ENCODE assay signal across 30 cellular contexts in the genomic region with DNA sequence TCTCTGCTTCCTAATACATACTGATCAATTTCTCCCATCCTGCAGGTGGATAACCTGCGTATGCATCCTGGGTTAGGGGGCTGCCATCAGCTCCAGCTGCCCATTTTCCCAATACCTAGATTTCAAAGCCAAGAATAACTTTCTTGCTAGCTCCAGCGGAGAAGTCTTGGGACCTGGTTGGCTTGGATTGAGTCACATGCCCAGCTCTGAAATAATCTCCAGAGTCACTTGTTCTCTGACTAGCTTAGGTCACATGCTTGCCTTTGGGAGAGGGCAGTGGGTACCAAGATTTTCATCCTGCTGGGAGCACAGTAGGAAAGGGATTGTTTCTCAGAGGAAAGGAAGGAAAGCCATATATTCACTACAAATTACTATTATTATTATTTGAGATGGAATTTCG.
"Had no signal": no experiment of that assay in that cellular context is flagged by ENCODE, and none has a peak within 500 bp of the region (broad histone marks: within the 10 kb centered on the region; RNA-seq: fewer than 3 reads in every experiment).

No MANE protein-coding gene starts in this region.

- H3K27ac ChIP-seq: adrenal gland, ascending aorta, brain microvascular endothelial cell, breast epithelium, VCaP had no signal

- H3K4me1 Mint-ChIP-seq: activated T-helper 17 cell treated with anti-CD3 and anti-CD28 coated beads, Interleukin-2, amount 50 U/mL, for 72 hours had no signal

- H3K27ac Mint-ChIP-seq: activated B cell treated with CpG ODN at 0.5 μM for 24 hours; activated CD4-positive, alpha-beta memory T cell treated with anti-CD3 and anti-CD28 coated beads for 36 hours; activated CD4-positive, alpha-beta T cell treated with anti-CD3 and anti-CD28 coated beads, Interleukin-2, amount 10 ng/mL, durations not matched to agents 24 days and 14 days; activated CD8-positive, alpha-beta T cell treated with anti-CD3 and anti-CD28 coated beads for 36 hours; activated naive CD4-positive, alpha-beta T cell treated with anti-CD3 and anti-CD28 coated beads for 36 hours; activated naive CD4-positive, alpha-beta T cell treated with anti-CD3 and anti-CD28 coated beads, Interleukin-2, amount 50 U/mL, for 72 hours; activated naive CD8-positive, alpha-beta T cell treated with anti-CD3 and anti-CD28 coated beads for 36 hours; activated T-cell treated with anti-CD3 and anti-CD28 coated beads, Interleukin-2, amount 50 U/mL, for 72 hours; activated T-helper 1 cell treated with anti-CD3 and anti-CD28 coated beads, Interleukin-12 subunit alpha, Interleukin-12 subunit beta, Interleukin-2, Interleukin-4 antibody, amounts not matched to agents 30 ng/mL and 10 ng/mL and 1 ng/mL, durations not matched to agents 14 hours and 24 hours and 36 hours; activated T-helper 17 cell treated with anti-CD3 and anti-CD28 coated beads, Interleukin-2, amount 50 U/mL, for 72 hours; T-helper 17 cell had no signal

- H3K27me3 ChIP-seq: ascending aorta, brain microvascular endothelial cell, breast epithelium had no signal

- H3K9me3 Mint-ChIP-seq: activated B cell treated with CpG ODN at 0.5 μM for 24 hours; activated CD8-positive, alpha-beta T cell treated with anti-CD3 and anti-CD28 coated beads for 36 hours; activated naive CD8-positive, alpha-beta T cell treated with anti-CD3 and anti-CD28 coated beads for 36 hours; activated T-cell treated with anti-CD3 and anti-CD28 coated beads, Interleukin-2, amount 50 U/mL, for 72 hours had no signal

- H3K36me3 Mint-ChIP-seq: activated CD4-positive, alpha-beta memory T cell treated with anti-CD3 and anti-CD28 coated beads for 36 hours; activated naive CD4-positive, alpha-beta T cell treated with anti-CD3 and anti-CD28 coated beads, Interleukin-2, amount 50 U/mL, for 72 hours; activated naive CD8-positive, alpha-beta T cell treated with anti-CD3 and anti-CD28 coated beads for 36 hours had no signal

- H3K27me3 Mint-ChIP-seq: activated B cell treated with CpG ODN at 0.5 μM for 24 hours; activated CD4-positive, alpha-beta memory T cell treated with anti-CD3 and anti-CD28 coated beads for 36 hours; activated CD4-positive, alpha-beta T cell treated with anti-CD3 and anti-CD28 coated beads, Interleukin-2, amount 10 ng/mL, durations not matched to agents 24 days and 14 days had no signal

- H3K4me1 ChIP-seq: adrenal gland, breast epithelium had no signal

- ATAC-seq: activated CD8-positive, alpha-beta T cell treated with anti-CD3 and anti-CD28 coated beads for 36 hours; activated naive CD4-positive, alpha-beta T cell treated with anti-CD3 and anti-CD28 coated beads, Interleukin-2, amount 50 U/mL, for 72 hours; activated T-cell treated with anti-CD3 and anti-CD28 coated beads, Interleukin-2, amount 50 U/mL, for 4 hours; activated T-cell treated with anti-CD3 and anti-CD28 coated beads, Interleukin-2, amount 50 U/mL, for 72 hours; activated T-helper 17 cell treated with anti-CD3 and anti-CD28 coated beads, Interleukin-2, amount 50 U/mL, for 72 hours; T-helper 17 cell had no signal

- H3K4me3 Mint-ChIP-seq: activated B cell treated with CpG ODN at 0.5 μM for 24 hours; activated CD4-positive, alpha-beta memory T cell treated with anti-CD3 and anti-CD28 coated beads for 36 hours; activated CD4-positive, alpha-beta T cell treated with anti-CD3 and anti-CD28 coated beads, Interleukin-2, amount 10 ng/mL, durations not matched to agents 24 days and 14 days; activated CD8-positive, alpha-beta T cell treated with anti-CD3 and anti-CD28 coated beads for 36 hours; activated naive CD4-positive, alpha-beta T cell treated with anti-CD3 and anti-CD28 coated beads for 36 hours; activated naive CD8-positive, alpha-beta T cell treated with anti-CD3 and anti-CD28 coated beads for 36 hours; activated T-cell treated with anti-CD3 and anti-CD28 coated beads, Interleukin-2, amount 50 U/mL, for 4 hours; activated T-cell treated with anti-CD3 and anti-CD28 coated beads, Interleukin-2, amount 50 U/mL, for 72 hours; activated T-helper 1 cell treated with anti-CD3 and anti-CD28 coated beads, Interleukin-12 subunit alpha, Interleukin-12 subunit beta, Interleukin-2, Interleukin-4 antibody, amounts not matched to agents 30 ng/mL and 10 ng/mL and 1 ng/mL, durations not matched to agents 14 hours and 24 hours and 36 hours; activated T-helper 17 cell treated with anti-CD3 and anti-CD28 coated beads, Interleukin-2, amount 50 U/mL, for 72 hours; T-helper 17 cell had no signal

- H3K9me3 ChIP-seq: adrenal gland, ascending aorta, breast epithelium had no signal

- H3K36me3 ChIP-seq: adrenal gland, ascending aorta, brain microvascular endothelial cell, breast epithelium had no signal

- DNase-seq: activated B cell treated with CpG ODN at 0.5 μM for 24 hours; activated CD4-positive, alpha-beta memory T cell treated with anti-CD3 and anti-CD28 coated beads for 36 hours; activated CD4-positive, alpha-beta T cell treated with anti-CD3 and anti-CD28 coated beads for 4 hours; activated CD4-positive, alpha-beta T cell treated with anti-CD3 and anti-CD28 coated beads, Interleukin-2, amount 10 ng/mL, durations not matched to agents 24 days and 14 days; activated CD4-positive, alpha-beta T cell treated with anti-CD3 and anti-CD28 coated beads, Interleukin-2, amount 50 U/mL, for 1 hour; activated CD4-positive, alpha-beta T cell treated with anti-CD3 and anti-CD28 coated beads, Interleukin-2, amount 50 U/mL, for 4 hours; activated CD4-positive, CD25-positive, alpha-beta regulatory T cell treated with anti-CD3 and anti-CD28 coated beads, Interleukin-2, amount 50 U/mL, for 72 hours; activated CD8-positive, alpha-beta memory T cell treated with anti-CD3 and anti-CD28 coated beads, Interleukin-2, amount 50 U/mL, for 4 hours; activated CD8-positive, alpha-beta T cell treated with anti-CD3 and anti-CD28 coated beads for 36 hours; activated effector memory CD4-positive, alpha-beta T cell treated with anti-CD3 and anti-CD28 coated beads, Interleukin-2, amount 50 U/mL, for 16 hours; activated gamma-delta T cell treated with Interleukin-2 at 50 U/mL for 16 hours; activated naive CD4-positive, alpha-beta T cell; activated naive CD4-positive, alpha-beta T cell treated with anti-CD3 and anti-CD28 coated beads for 36 hours; activated naive CD4-positive, alpha-beta T cell treated with anti-CD3 and anti-CD28 coated beads, Interleukin-2, amount 50 U/mL, for 16 hours; activated naive CD8-positive, alpha-beta T cell treated with anti-CD3 and anti-CD28 coated beads for 36 hours; activated T-cell treated with anti-CD3 and anti-CD28 coated beads for 4 hours; activated T-cell treated with anti-CD3 and anti-CD28 coated beads, Interleukin-2, amount 50 U/mL, for 1 hour; activated T-cell treated with anti-CD3 and anti-CD28 coated beads, Interleukin-2, amount 50 U/mL, for 4 hours; activated T-cell treated with anti-CD3 and anti-CD28 coated beads, Interleukin-2, amount 50 U/mL, for 72 hours; adrenal gland; amniotic stem cell; brain microvascular endothelial cell; central memory CD4-positive, alpha-beta T cell; T-helper 17 cell had no signal

- H3K4me3 ChIP-seq: adrenal gland, ascending aorta, breast epithelium had no signal
